In genomic region chr19:45848922-45849321, GRCh38 we compare ENCODE assay signal across 15 cellular contexts. TPM values are rescaled to one million over a fixed set of nuclear protein-coding genes. Genes with fewer than 3 reads are reported as not detected.
A peak's percentile ranks its signal among the peaks of the same experiment; 100 is the strongest.
DNase-seq lines count a peak whose midpoint lies in the region; ATAC-seq, FAIRE-seq and TF ChIP-seq lines count a peak whose summit lies in the region.
"Had no signal": no experiment of that assay in that cellular context is flagged by ENCODE, and none has a peak within 500 bp of the region (broad histone marks: within the 10 kb centered on the region; RNA-seq: fewer than 3 reads in every experiment).

No MANE protein-coding gene starts in this region.

- no peaks in the 10 kb centered on the region for H3K9me3 ChIP-seq in A549

- TF ChIP-seq EP300 in A549 (IDR thresholded peaks at IDR 0.05), result no peak

- CTCF ChIA-PET in A549 (lab: Yijun Ruan, JAX), result interaction anchor here (1.0 to 16.0 kb wide), 8 partner anchors 8 to 35 kb away, joined by 3 to 169 read pairs (median 6); partner anchors contain the start of genes FOXA3 and SYMPK

- H3K27ac ChIP-seq in A549, result no peak overlapping the region
- H3K27ac ChIP-seq: parathyroid adenoma had no signal

- DNase-seq in A549 (ENCODE audit: low read depth in 1 of 2, low spot score in 1 of 2) (peak; percentile 48 to 69), SK-MEL-5 (ENCODE audit: low read depth, low spot score) (peak; percentile 30), fibroblast of villous mesenchyme (ENCODE audit: low read depth) (no peak), SK-N-DZ (ENCODE audit: low spot score) (no peak), NCI-H1694 (lab: John Stamatoyannopoulos, UW) (no peak)
- DNase-seq in activated CD4-positive, alpha-beta T cell treated with anti-CD3 and anti-CD28 coated beads for 1 hour, result no peak
- no peak for DNase-seq in activated CD4-positive, CD25-positive, alpha-beta regulatory T cell (lab: John Stamatoyannopoulos, UW)
- DNase-seq: activated T-cell treated with anti-CD3 and anti-CD28 coated beads, Interleukin-2, amount 50 U/mL, for 1 hour; C1 segment of cervical spinal cord; left colon; NCI-H1436; stimulated activated CD4-positive, alpha-beta T cell treated with anti-CD3 and anti-CD28 coated beads, Interleukin-2, amount 100 ng/mL, for 48 hours had no signal

- WGBS in A549 (ENCODE audit: missing lambda C conversion rate), result 83% methylated on average over 4 of the region's 4 CpGs

- no peaks in the 10 kb centered on the region for H3K4me1 ChIP-seq in A549
- H3K4me1 ChIP-seq: parathyroid adenoma had no signal

- no peak overlapping the region for H3K4me2 ChIP-seq in A549

- no peak for TF ChIP-seq CTCF in A549 (IDR thresholded peaks at IDR 0.05)
- TF ChIP-seq CTCF in GM12873 (IDR thresholded peaks at IDR 0.05; ENCODE audit: insufficient read depth, low read depth, low read length, missing control alignments), result peak; percentile 47
- TF ChIP-seq CTCF in fibroblast of villous mesenchyme (IDR thresholded peaks at IDR 0.05; ENCODE audit: insufficient read depth, low read depth, low read length), result peak; percentile 34

- H3K4me3 ChIP-seq in A549 (no peak overlapping the region), fibroblast of villous mesenchyme (ENCODE audit: low read depth, low read length) (no peak overlapping the region)

- POLR2A ChIA-PET in A549 (lab: Yijun Ruan, JAX), result interaction anchor here (1.3 kb wide), 1 partner anchor 14 kb away, joined by 5 read pairs; no protein-coding TSS in a partner anchor

- no peak for FAIRE-seq in A549 (lab: Jason Lieb, UNC)

- in situ Hi-C loops in SK-MEL-5 (cut with HindIII; ENCODE audit: low pct_unique_long_range_greater_than_20kb, low sequenced_read_pairs), result no loop called here

- TF ChIP-seq RAD21 in A549 (conservative IDR thresholded peaks at IDR 0.05 in 1 of 2, IDR thresholded peaks at IDR 0.05 in 1 of 2), result no peak

- peak; percentile 72 to 84 for ATAC-seq in A549
- ATAC-seq: left colon had no signal

- TF ChIP-seq POLR2A in A549 (IDR thresholded peaks at IDR 0.05; ENCODE audit: low read length), result no peak

TF ChIP-seq in A549, 52 proteins besides CTCF, POLR2A, EP300 and RAD21 (continues in another document):
- TF ChIP-seq ELK1 (IDR thresholded peaks at IDR 0.05; ENCODE audit: low read depth, low read length) (no peak), MAZ (IDR thresholded peaks at IDR 0.05; ENCODE audit: borderline replicate concordance, low read depth, low read length) (no peak), HMGXB4 (CRISPR knock-in tag; IDR thresholded peaks at IDR 0.05; ENCODE audit: borderline replicate concordance) (no peak), EHMT2 (IDR thresholded peaks at IDR 0.05; ENCODE audit: low read depth) (no peak), FOSB (CRISPR knock-in tag; IDR thresholded peaks at IDR 0.05) (no peak), RNF2 (IDR thresholded peaks at IDR 0.05; ENCODE audit: borderline replicate concordance, low read depth) (no peak), HOXB5 (CRISPR knock-in tag; IDR thresholded peaks at IDR 0.05) (no peak), CBX2 (IDR thresholded peaks at IDR 0.05; ENCODE audit: borderline replicate concordance, low read depth) (no peak)

RNA-seq across cellular contexts. Expression of gene SYMPK, which starts 14.0 kb away (rescaled TPM):
- polyA plus RNA-seq in A549 (2011; rRNA removed) (92.6 and 105 TPM in 2 replicates), A549 (2017; fragmentation: RNase III; extraction: RNeasy Plus Mini Kit Qiagen cat#74134 plus additional on column Dnase treatment) (57.8 to 61.9 TPM (median 58.1 TPM) in 3 replicates)
- 102 and 122 TPM in 2 replicates for polyA plus RNA-seq in A549 (2012; cell fraction: cytosol; rRNA removed)
- polyA plus RNA-seq in A549 (2012; cell fraction: nucleus; rRNA removed), result 262 and 328 TPM in 2 replicates
- 125 and 128 TPM in 2 replicates for polyA minus RNA-seq in A549 (2011; rRNA and poly(A)+ RNA removed)
- 28.1 and 33.4 TPM in 2 replicates for total RNA-seq in SK-MEL-5 (2014; rRNA removed; shearing (Covaris generic))
- polyA plus RNA-seq in SK-MEL-5 (2015; cell fraction: cytosol; rRNA removed), result 59.5 and 59.9 TPM in 2 replicates
- 117 and 176 TPM in 2 replicates for polyA plus RNA-seq in SK-MEL-5 (2015; cell fraction: nucleus; rRNA removed)
- 37.1 and 38.7 TPM in 2 replicates for total RNA-seq in fibroblast of villous mesenchyme
- polyA plus RNA-seq in SK-N-DZ (2014; cell fraction: cytosol; rRNA removed), result 26.2 and 27.7 TPM in 2 replicates
- 52.1 and 58.3 TPM in 2 replicates for polyA plus RNA-seq in SK-N-DZ (2014; cell fraction: nucleus; rRNA removed)

RNA-seq across cellular contexts. Expression of gene FOXA3, which starts 15.2 kb away (rescaled TPM):
- polyA plus RNA-seq in A549 (2011; rRNA removed), result 5.3 and 6.5 TPM in 2 replicates
- 0.90 and 0.98 TPM in 2 replicates for polyA plus RNA-seq in A549 (2012; cell fraction: cytosol; rRNA removed)
- 0.74 and 0.77 TPM in 2 replicates for polyA plus RNA-seq in A549 (2012; cell fraction: nucleus; rRNA removed)
- 1.2 to 1.6 TPM (median 1.3 TPM) in 3 replicates for polyA plus RNA-seq in A549 (2017; fragmentation: RNase III; extraction: RNeasy Plus Mini Kit Qiagen cat#74134 plus additional on column Dnase treatment)
- polyA minus RNA-seq in A549 (2011; rRNA and poly(A)+ RNA removed), result 6.0 and 6.6 TPM in 2 replicates
- 0.08 TPM in 1 of 2 replicates, not detected in the other for total RNA-seq in SK-MEL-5 (2014; rRNA removed; shearing (Covaris generic))
- polyA plus RNA-seq in SK-MEL-5 (2015; cell fraction: cytosol; rRNA removed), result not detected in 2 replicates
- polyA plus RNA-seq in SK-MEL-5 (2015; cell fraction: nucleus; rRNA removed), result not detected in 2 replicates
- not detected in 2 replicates for total RNA-seq in fibroblast of villous mesenchyme
- polyA plus RNA-seq in SK-N-DZ (2014; cell fraction: cytosol; rRNA removed), result 0.38 and 0.67 TPM in 2 replicates
- not detected in 2 replicates for polyA plus RNA-seq in SK-N-DZ (2014; cell fraction: nucleus; rRNA removed)
- total RNA-seq: T-helper 2 cell treated with Interferon-gamma antibody and Interleukin-4, amounts not matched to agents 100 ng/mL and 5 ng/mL, for 36 hours had no signal

RNA-seq across cellular contexts. Expression of gene RSPH6A, which starts 33.8 kb away (rescaled TPM):
- polyA plus RNA-seq in A549 (2011; rRNA removed) (0.04 TPM in 1 of 2 replicates, not detected in the other), A549 (2017; fragmentation: RNase III; extraction: RNeasy Plus Mini Kit Qiagen cat#74134 plus additional on column Dnase treatment) (0.04 TPM in 1 of 3 replicates, not detected in the others)
- 0.03 TPM in 1 of 2 replicates, not detected in the other for polyA plus RNA-seq in A549 (2012; cell fraction: cytosol; rRNA removed)
- 0.09 and 0.13 TPM in 2 replicates for polyA plus RNA-seq in A549 (2012; cell fraction: nucleus; rRNA removed)
- polyA minus RNA-seq in A549 (2011; rRNA and poly(A)+ RNA removed), result 0.24 TPM in 1 of 2 replicates, not detected in the other
- total RNA-seq in SK-MEL-5 (2014; rRNA removed; shearing (Covaris generic)), result 0.11 TPM in 1 of 2 replicates, not detected in the other
- not detected in 2 replicates for polyA plus RNA-seq in SK-MEL-5 (2015; cell fraction: cytosol; rRNA removed)
- not detected in 2 replicates for polyA plus RNA-seq in SK-MEL-5 (2015; cell fraction: nucleus; rRNA removed)
- under 0.01 and 0.32 TPM in 2 replicates for total RNA-seq in fibroblast of villous mesenchyme
- polyA plus RNA-seq in SK-N-DZ (2014; cell fraction: cytosol; rRNA removed), result not detected in 2 replicates
- polyA plus RNA-seq in SK-N-DZ (2014; cell fraction: nucleus; rRNA removed), result not detected in 2 replicates

RNA-seq across cellular contexts. Expression of gene IRF2BP1, which starts 37.0 kb away (rescaled TPM):
- polyA plus RNA-seq in A549 (2011; rRNA removed) (9.5 and 10.9 TPM in 2 replicates), A549 (2017; fragmentation: RNase III; extraction: RNeasy Plus Mini Kit Qiagen cat#74134 plus additional on column Dnase treatment) (20.1 to 23.1 TPM (median 21.3 TPM) in 3 replicates)
- polyA plus RNA-seq in A549 (2012; cell fraction: cytosol; rRNA removed), result 17.2 and 27.7 TPM in 2 replicates
- 17.1 and 29.4 TPM in 2 replicates for polyA plus RNA-seq in A549 (2012; cell fraction: nucleus; rRNA removed)
- polyA minus RNA-seq in A549 (2011; rRNA and poly(A)+ RNA removed), result 10.2 and 13.7 TPM in 2 replicates
- 20.6 and 22.9 TPM in 2 replicates for total RNA-seq in SK-MEL-5 (2014; rRNA removed; shearing (Covaris generic))
- 34.2 and 43.6 TPM in 2 replicates for polyA plus RNA-seq in SK-MEL-5 (2015; cell fraction: cytosol; rRNA removed)
- 8.4 and 9.0 TPM in 2 replicates for polyA plus RNA-seq in SK-MEL-5 (2015; cell fraction: nucleus; rRNA removed)
- total RNA-seq in fibroblast of villous mesenchyme, result 26.3 and 30.9 TPM in 2 replicates
- polyA plus RNA-seq in SK-N-DZ (2014; cell fraction: cytosol; rRNA removed), result 17.9 and 24.2 TPM in 2 replicates
- polyA plus RNA-seq in SK-N-DZ (2014; cell fraction: nucleus; rRNA removed), result 11.2 and 14.6 TPM in 2 replicates

RNA-seq across cellular contexts. Expression of gene MYPOP, which starts 53.5 kb away (rescaled TPM):
- polyA plus RNA-seq in A549 (2011; rRNA removed) (2.1 and 3.4 TPM in 2 replicates), A549 (2017; fragmentation: RNase III; extraction: RNeasy Plus Mini Kit Qiagen cat#74134 plus additional on column Dnase treatment) (7.9 to 10.6 TPM (median 10.5 TPM) in 3 replicates)
- polyA plus RNA-seq in A549 (2012; cell fraction: cytosol; rRNA removed), result 6.2 and 8.9 TPM in 2 replicates
- polyA plus RNA-seq in A549 (2012; cell fraction: nucleus; rRNA removed), result 10.0 and 12.8 TPM in 2 replicates
- 1.6 and 2.8 TPM in 2 replicates for polyA minus RNA-seq in A549 (2011; rRNA and poly(A)+ RNA removed)
- 2.2 and 2.4 TPM in 2 replicates for total RNA-seq in SK-MEL-5 (2014; rRNA removed; shearing (Covaris generic))
- polyA plus RNA-seq in SK-MEL-5 (2015; cell fraction: cytosol; rRNA removed), result 10.7 and 12.3 TPM in 2 replicates
- polyA plus RNA-seq in SK-MEL-5 (2015; cell fraction: nucleus; rRNA removed), result 8.4 and 9.9 TPM in 2 replicates
- 2.6 TPM in 2 replicates for total RNA-seq in fibroblast of villous mesenchyme
- polyA plus RNA-seq in SK-N-DZ (2014; cell fraction: cytosol; rRNA removed), result 0.79 and 1.1 TPM in 2 replicates
- polyA plus RNA-seq in SK-N-DZ (2014; cell fraction: nucleus; rRNA removed), result 0.52 and 0.67 TPM in 2 replicates

Comparison
In these comparisons a context has a peak if more than half of its experiments do, and no peak if none do; other contexts are left out.
1. DNase-seq: peak in A549 (2 of 2) and SK-MEL-5 (single experiment); none in fibroblast of villous mesenchyme (single experiment), activated CD4-positive, alpha-beta T cell treated with anti-CD3 and anti-CD28 coated beads for 1 hour (single experiment), activated CD4-positive, CD25-positive, alpha-beta regulatory T cell (0 of 4), SK-N-DZ (single experiment) and NCI-H1694 (single experiment).